ENCODE assay signal across 1 cellular context in the genomic region with DNA sequence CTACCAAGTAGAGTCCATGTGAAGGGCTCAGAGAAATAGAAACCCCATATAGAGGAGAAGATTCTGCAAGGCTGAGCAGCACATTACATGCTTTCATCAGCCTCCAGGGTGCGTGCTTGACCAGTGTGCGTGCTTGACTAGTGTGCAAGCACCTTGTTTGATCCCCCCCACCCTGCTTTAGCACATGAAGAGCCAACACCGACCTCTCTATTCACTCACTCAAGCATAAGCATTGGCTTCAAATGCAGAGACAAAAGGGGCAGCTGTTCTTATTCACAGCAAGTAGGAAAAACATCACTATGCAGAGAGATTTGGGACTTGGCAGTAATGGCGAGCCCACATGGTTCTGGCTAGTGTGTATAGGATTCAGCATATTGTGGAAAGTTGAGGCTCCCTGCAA.
TF ChIP-seq lines count a peak whose summit lies in the region.

No MANE protein-coding gene starts in this region.

TF ChIP-seq in HCT116, 20 proteins besides CTCF, POLR2A, EP300 and RAD21 (continued from another document):
- TF ChIP-seq, protein P1, sequence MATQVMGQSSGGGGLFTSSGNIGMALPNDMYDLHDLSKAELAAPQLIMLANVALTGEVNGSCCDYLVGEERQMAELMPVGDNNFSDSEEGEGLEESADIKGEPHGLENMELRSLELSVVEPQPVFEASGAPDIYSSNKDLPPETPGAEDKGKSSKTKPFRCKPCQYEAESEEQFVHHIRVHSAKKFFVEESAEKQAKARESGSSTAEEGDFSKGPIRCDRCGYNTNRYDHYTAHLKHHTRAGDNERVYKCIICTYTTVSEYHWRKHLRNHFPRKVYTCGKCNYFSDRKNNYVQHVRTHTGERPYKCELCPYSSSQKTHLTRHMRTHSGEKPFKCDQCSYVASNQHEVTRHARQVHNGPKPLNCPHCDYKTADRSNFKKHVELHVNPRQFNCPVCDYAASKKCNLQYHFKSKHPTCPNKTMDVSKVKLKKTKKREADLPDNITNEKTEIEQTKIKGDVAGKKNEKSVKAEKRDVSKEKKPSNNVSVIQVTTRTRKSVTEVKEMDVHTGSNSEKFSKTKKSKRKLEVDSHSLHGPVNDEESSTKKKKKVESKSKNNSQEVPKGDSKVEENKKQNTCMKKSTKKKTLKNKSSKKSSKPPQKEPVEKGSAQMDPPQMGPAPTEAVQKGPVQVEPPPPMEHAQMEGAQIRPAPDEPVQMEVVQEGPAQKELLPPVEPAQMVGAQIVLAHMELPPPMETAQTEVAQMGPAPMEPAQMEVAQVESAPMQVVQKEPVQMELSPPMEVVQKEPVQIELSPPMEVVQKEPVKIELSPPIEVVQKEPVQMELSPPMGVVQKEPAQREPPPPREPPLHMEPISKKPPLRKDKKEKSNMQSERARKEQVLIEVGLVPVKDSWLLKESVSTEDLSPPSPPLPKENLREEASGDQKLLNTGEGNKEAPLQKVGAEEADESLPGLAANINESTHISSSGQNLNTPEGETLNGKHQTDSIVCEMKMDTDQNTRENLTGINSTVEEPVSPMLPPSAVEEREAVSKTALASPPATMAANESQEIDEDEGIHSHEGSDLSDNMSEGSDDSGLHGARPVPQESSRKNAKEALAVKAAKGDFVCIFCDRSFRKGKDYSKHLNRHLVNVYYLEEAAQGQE (IDR thresholded peaks at IDR 0.05; ENCODE audit: low read depth), result no peak
TF ChIP-seq in HCT116: peak in this region for 0.
